Comparison of ENCODE assay signal across 20 cellular contexts in the genomic region with DNA sequence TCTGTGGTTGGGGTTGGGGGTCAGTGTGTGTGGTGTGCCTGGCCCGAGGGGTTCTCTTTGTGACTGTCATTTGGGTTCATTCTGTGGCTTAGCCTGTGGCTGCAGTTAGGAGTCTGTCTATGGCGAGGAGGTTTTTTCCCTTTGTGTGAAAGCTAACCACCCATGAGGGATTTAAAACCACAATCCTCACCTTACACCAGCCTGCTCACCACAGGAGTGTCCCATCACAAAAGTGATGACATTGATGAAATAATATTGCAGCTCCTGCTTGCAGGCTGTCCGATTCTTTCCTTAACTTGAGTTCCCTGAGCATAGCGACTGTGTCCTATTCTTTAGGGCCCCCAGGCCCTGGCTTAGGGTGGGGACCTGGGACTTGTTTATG.
DNase-seq lines count a peak whose midpoint lies in the region; ATAC-seq, FAIRE-seq and TF ChIP-seq lines count a peak whose summit lies in the region.
"Had no signal": no experiment of that assay in that cellular context is flagged by ENCODE, and none has a peak within 500 bp of the region (broad histone marks: within the 10 kb centered on the region; RNA-seq: fewer than 3 reads in every experiment).

No MANE protein-coding gene starts in this region.

- FAIRE-seq in HepG2 (lab: Jason Lieb, UNC) = no peak
- FAIRE-seq: bronchial epithelial cell had no signal

- in situ Hi-C loops in HepG2 (cut with HindIII; ENCODE audit: extremely low pct_ligation_motif_present, low pct_unique_long_range_greater_than_20kb) = no loop called here

- intact Hi-C loops in stomach (cut with DNase I; ENCODE audit: low total_unique reads) (no loop called here), HepG2 (cut with micrococcal nuclease; ENCODE audit: unreplicated experiment) (no loop called here)

- BruUV-seq in HepG2 (replicated peaks; lab: Mats Ljungman, UMichigan) = no TSS peak

- H3K27ac ChIP-seq in stomach = peak overlapping the region in 3 of 5 donors; percentile 9 to 49 (median 37)
- H3K27ac ChIP-seq in HepG2 (ENCODE audit: extremely low read length, insufficient read depth, low read length) = no peak overlapping the region
- H3K27ac ChIP-seq in MM.1S (ENCODE audit: low read length) = no peak overlapping the region
- H3K27ac ChIP-seq: coronary artery, gastroesophageal sphincter, parathyroid adenoma, sigmoid colon, thoracic aorta had no signal

- peak overlapping the region; percentile 79 for H3K27ac Mint-ChIP-seq in activated T-helper 17 cell treated with anti-CD3 and anti-CD28 coated beads, Interleukin-2, amount 50 U/mL, for 72 hours
- H3K27ac Mint-ChIP-seq: activated CD8-positive, alpha-beta T cell treated with anti-CD3 and anti-CD28 coated beads for 36 hours had no signal

- peaks cover 29% of the 10 kb centered on the region for H3K36me3 Mint-ChIP-seq in activated T-helper 17 cell treated with anti-CD3 and anti-CD28 coated beads, Interleukin-2, amount 50 U/mL, for 72 hours (ENCODE audit: low read depth)

- CTCF ChIA-PET in HepG2 (lab: Yijun Ruan, JAX; ENCODE audit: low intra/inter-chr PET ratio, low total read pairs) = no interaction called here

- H3K4me3 ChIP-seq in stomach (no peak overlapping the region), HepG2 (replicated peaks in 1 of 3; ENCODE audit: insufficient read depth in 1 of 3, low read depth in 2 of 3, low read length in 3 of 3) (no peak overlapping the region), MM.1S (ENCODE audit: low read length) (no peak overlapping the region)
- H3K4me3 ChIP-seq: coronary artery, gastroesophageal sphincter, sigmoid colon, thoracic aorta had no signal

- no peaks in the 10 kb centered on the region for H3F3A ChIP-seq in MM.1S (ENCODE audit: insufficient read depth, low read length)

- H3K79me2 ChIP-seq in HepG2 (ENCODE audit: insufficient read depth, low read length) (no peaks in the 10 kb centered on the region), MM.1S (ENCODE audit: low read length) (no peaks in the 10 kb centered on the region)
- H3K79me2 ChIP-seq: parathyroid adenoma had no signal

- DNase-seq in M059J (ENCODE audit: low read depth) (peak; percentile 41), myocyte (ENCODE audit: low read depth) (peak; percentile 44), stomach (no peak), NCI-H1417 treated with DMSO at 0.1 percent for 48 hours (lab: John Stamatoyannopoulos, UW) (no peak), HepG2 (ENCODE audit: low spot score) (no peak), MM.1S (no peak)
- DNase-seq: activated CD4-positive, CD25-positive, alpha-beta regulatory T cell; activated CD8-positive, alpha-beta T cell treated with anti-CD3 and anti-CD28 coated beads for 36 hours; amniotic stem cell; naive B cell; NCI-H1436; NCI-H69; sigmoid colon; T-helper 9 cell had no signal

- H3K9me3 ChIP-seq in stomach (no peaks in the 10 kb centered on the region), HepG2 (ENCODE audit: low read length) (no peaks in the 10 kb centered on the region), MM.1S (replicated peaks; ENCODE audit: insufficient read depth, low read length) (no peaks in the 10 kb centered on the region)
- H3K9me3 ChIP-seq: gastroesophageal sphincter, sigmoid colon, thoracic aorta had no signal

- WGBS in stomach, 5 donors = 88 to 98% (median 88%) methylated on average over 4 of the region's 4 CpGs
- 64% methylated on average over 4 of the region's 4 CpGs for WGBS in HepG2 (ENCODE audit: low lambda C conversion rate)

- no peak overlapping the region for H3K4me2 ChIP-seq in HepG2 (ENCODE audit: low read depth, low read length)
- no peak overlapping the region for H3K4me2 ChIP-seq in MM.1S (ENCODE audit: low read depth, low read length)

- POLR2A ChIA-PET in HepG2 (lab: Yijun Ruan, JAX) = no interaction called here

- H2AFZ ChIP-seq in HepG2 (ENCODE audit: low read length) (no peak overlapping the region), MM.1S (ENCODE audit: low read length) (no peak overlapping the region)
- H2AFZ ChIP-seq: parathyroid adenoma had no signal

- H4K20me1 ChIP-seq in HepG2 (ENCODE audit: insufficient read depth, low read length) (no peaks in the 10 kb centered on the region), MM.1S (ENCODE audit: insufficient read depth, low read length) (no peaks in the 10 kb centered on the region)

- H3K36me3 ChIP-seq in stomach (peaks cover 0 to 28% (median 10%) of the 10 kb centered on the region in 4 donors), HepG2 (replicated peaks in 1 of 2; ENCODE audit: control insufficient read depth in 1 of 2, insufficient read depth in 2 of 2, low read length in 2 of 2) (no peaks in the 10 kb centered on the region), MM.1S (replicated peaks; ENCODE audit: insufficient read depth, low read length) (no peaks in the 10 kb centered on the region)
- H3K36me3 ChIP-seq: gastroesophageal sphincter, thoracic aorta had no signal

- peaks cover 3% of the 10 kb centered on the region for H3K9me3 Mint-ChIP-seq in activated T-helper 17 cell treated with anti-CD3 and anti-CD28 coated beads, Interleukin-2, amount 50 U/mL, for 72 hours

- TF ChIP-seq POLR2A in stomach (IDR thresholded peaks at IDR 0.05) (no peak), HepG2 (IDR thresholded peaks at IDR 0.05; ENCODE audit: insufficient read depth in 1 of 2, low read depth in 2 of 2, low read length in 2 of 2) (no peak)

- ATAC-seq in activated T-helper 17 cell treated with anti-CD3 and anti-CD28 coated beads, Interleukin-2, amount 50 U/mL, for 72 hours (replicated peaks) = no peak
- ATAC-seq in HepG2 = no peak
- ATAC-seq: activated CD8-positive, alpha-beta T cell treated with anti-CD3 and anti-CD28 coated beads for 36 hours; gastroesophageal sphincter had no signal

- no peaks in the 10 kb centered on the region for H3K9me2 ChIP-seq in MM.1S (replicated peaks; ENCODE audit: insufficient read depth, low read length)

- peaks cover 20% of the 10 kb centered on the region for H3K4me1 Mint-ChIP-seq in activated T-helper 17 cell treated with anti-CD3 and anti-CD28 coated beads, Interleukin-2, amount 50 U/mL, for 72 hours

- no peaks in the 10 kb centered on the region for H3K27me3 ChIP-seq in stomach
- H3K27me3 ChIP-seq in HepG2 (ENCODE audit: control insufficient read depth in 1 of 2, insufficient read depth in 2 of 2, low read length in 2 of 2) = no peaks in the 10 kb centered on the region
- H3K27me3 ChIP-seq in MM.1S (replicated peaks; ENCODE audit: insufficient read depth, low read length) = peaks cover 49% of the 10 kb centered on the region
- H3K27me3 ChIP-seq: gastroesophageal sphincter, sigmoid colon had no signal

- H3K27me3 Mint-ChIP-seq in activated T-helper 17 cell treated with anti-CD3 and anti-CD28 coated beads, Interleukin-2, amount 50 U/mL, for 72 hours = no peaks in the 10 kb centered on the region
- H3K27me3 Mint-ChIP-seq: activated CD8-positive, alpha-beta T cell treated with anti-CD3 and anti-CD28 coated beads for 36 hours; naive B cell had no signal

- H3K4me1 ChIP-seq in stomach (peaks cover 0 to 20% (median 8%) of the 10 kb centered on the region in 4 donors), HepG2 (ENCODE audit: insufficient read depth, low read length) (no peaks in the 10 kb centered on the region), MM.1S (ENCODE audit: low read length) (no peaks in the 10 kb centered on the region)
- H3K4me1 ChIP-seq: gastroesophageal sphincter, parathyroid adenoma, sigmoid colon had no signal

- TF ChIP-seq CTCF in stomach (IDR thresholded peaks at IDR 0.05) = no peak
- no peak for TF ChIP-seq CTCF in HepG2 (CRISPR knock-in tag; IDR thresholded peaks at IDR 0.05)
- no peak for TF ChIP-seq CTCF in MM.1S (IDR thresholded peaks at IDR 0.05; ENCODE audit: low read length)

- TF ChIP-seq RAD21 in HepG2 (CRISPR knock-in tag; IDR thresholded peaks at IDR 0.05) = no peak

- no peak for TF ChIP-seq EP300 in stomach (IDR thresholded peaks at IDR 0.05)
- no peak for TF ChIP-seq EP300 in HepG2 (IDR thresholded peaks at IDR 0.05; ENCODE audit: low read depth in 2 of 2, low read length in 2 of 2)
- no peak for TF ChIP-seq EP300 in HepG2 (CRISPR knock-in tag; IDR thresholded peaks at IDR 0.05; ENCODE audit: borderline replicate concordance)

- H3K4me3 Mint-ChIP-seq in activated T-helper 17 cell treated with anti-CD3 and anti-CD28 coated beads, Interleukin-2, amount 50 U/mL, for 72 hours = no peak overlapping the region
- H3K4me3 Mint-ChIP-seq: activated CD8-positive, alpha-beta T cell treated with anti-CD3 and anti-CD28 coated beads for 36 hours; naive B cell had no signal

- H3K9ac ChIP-seq in HepG2 (ENCODE audit: insufficient read depth, low read depth, low read length) = no peak overlapping the region
- no peak overlapping the region for H3K9ac ChIP-seq in MM.1S (ENCODE audit: low read length)
- H3K9ac ChIP-seq: parathyroid adenoma had no signal

TF ChIP-seq in HepG2, 621 proteins besides CTCF, POLR2A, EP300 and RAD21 (continues in another document):
- TF ChIP-seq, protein P1, sequence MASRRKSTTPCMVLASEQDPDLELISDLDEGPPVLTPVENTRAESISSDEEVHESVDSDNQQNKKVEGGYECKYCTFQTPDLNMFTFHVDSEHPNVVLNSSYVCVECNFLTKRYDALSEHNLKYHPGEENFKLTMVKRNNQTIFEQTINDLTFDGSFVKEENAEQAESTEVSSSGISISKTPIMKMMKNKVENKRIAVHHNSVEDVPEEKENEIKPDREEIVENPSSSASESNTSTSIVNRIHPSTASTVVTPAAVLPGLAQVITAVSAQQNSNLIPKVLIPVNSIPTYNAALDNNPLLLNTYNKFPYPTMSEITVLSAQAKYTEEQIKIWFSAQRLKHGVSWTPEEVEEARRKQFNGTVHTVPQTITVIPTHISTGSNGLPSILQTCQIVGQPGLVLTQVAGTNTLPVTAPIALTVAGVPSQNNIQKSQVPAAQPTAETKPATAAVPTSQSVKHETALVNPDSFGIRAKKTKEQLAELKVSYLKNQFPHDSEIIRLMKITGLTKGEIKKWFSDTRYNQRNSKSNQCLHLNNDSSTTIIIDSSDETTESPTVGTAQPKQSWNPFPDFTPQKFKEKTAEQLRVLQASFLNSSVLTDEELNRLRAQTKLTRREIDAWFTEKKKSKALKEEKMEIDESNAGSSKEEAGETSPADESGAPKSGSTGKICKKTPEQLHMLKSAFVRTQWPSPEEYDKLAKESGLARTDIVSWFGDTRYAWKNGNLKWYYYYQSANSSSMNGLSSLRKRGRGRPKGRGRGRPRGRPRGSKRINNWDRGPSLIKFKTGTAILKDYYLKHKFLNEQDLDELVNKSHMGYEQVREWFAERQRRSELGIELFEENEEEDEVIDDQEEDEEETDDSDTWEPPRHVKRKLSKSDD (CRISPR knock-in tag; IDR thresholded peaks at IDR 0.05; ENCODE audit: low read depth) = no peak

Comparison
In these comparisons a context has a peak if more than half of its experiments do, and no peak if none do; other contexts are left out.
1. DNase-seq: peak in M059J (single experiment) and myocyte (single experiment); none in stomach (single experiment), NCI-H1417 treated with DMSO at 0.1 percent for 48 hours (single experiment), HepG2 (single experiment) and MM.1S (single experiment).
2. H3K27ac ChIP-seq: peak in stomach (3 of 5); none in HepG2 (single experiment) and MM.1S (single experiment).